In the genomic region with DNA sequence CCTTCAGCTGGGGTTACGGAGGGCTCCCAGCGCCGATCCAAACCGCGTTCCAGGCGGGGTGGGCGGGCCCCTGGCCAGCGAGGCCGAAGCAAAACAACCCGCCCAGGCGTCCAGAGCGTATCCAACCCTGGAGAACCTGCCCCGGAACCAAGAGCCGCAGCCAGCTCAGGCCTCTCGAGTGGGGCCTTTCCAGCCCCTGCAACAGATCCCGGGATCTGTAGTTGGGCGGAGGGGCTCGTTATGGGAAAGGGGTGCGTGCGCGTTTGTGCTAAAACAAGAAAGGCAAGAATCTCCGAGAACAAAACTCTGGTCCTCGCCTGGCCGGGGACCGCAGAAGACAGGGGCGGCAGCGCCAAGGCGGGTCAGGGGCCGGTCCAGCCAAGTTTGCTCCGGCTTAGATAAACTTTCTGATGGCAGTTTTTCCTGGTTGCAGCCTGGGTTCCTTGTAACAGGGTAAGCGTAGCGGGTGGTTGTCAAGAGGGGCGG, we compare ENCODE assay signal across 8 cellular contexts. TPM values are rescaled to one million over a fixed set of nuclear protein-coding genes. Genes with fewer than 3 reads are reported as not detected.
DNase-seq lines count a peak whose midpoint lies in the region; ATAC-seq and TF ChIP-seq lines count a peak whose summit lies in the region.

No MANE protein-coding gene starts in this region.

- H3K27me3 ChIP-seq in CD4-positive, alpha-beta T cell (ENCODE audit: control insufficient read depth, insufficient read depth, low read length), result peaks cover 29% of the 10 kb centered on the region
- H3K27me3 ChIP-seq in iPS-18a (ENCODE audit: control insufficient read depth, insufficient read depth, low read length) (peaks cover 35% of the 10 kb centered on the region), Karpas-422 (ENCODE audit: low read length) (no peaks in the 10 kb centered on the region)

- intact Hi-C loops in CD4-positive, alpha-beta T cell (cut with DNase I, micrococcal nuclease), result no loop called here
- intact Hi-C loops in sciatic nerve (cut with DNase I), result no loop called here

- POLR2A ChIA-PET in CD4-positive, alpha-beta T cell (lab: Charles Lee), result no interaction called here

- H3K9me3 Mint-ChIP-seq in CD4-positive, alpha-beta T cell, result no peaks in the 10 kb centered on the region
- no peaks in the 10 kb centered on the region for H3K9me3 Mint-ChIP-seq in brain

- peak overlapping the region; percentile 60 for H3K4me3 ChIP-seq in LNCaP clone FGC (ENCODE audit: low read depth, low read length)
- H3K4me3 ChIP-seq in iPS-18a (ENCODE audit: low read length), result peak overlapping the region; percentile 80
- H3K4me3 ChIP-seq in Karpas-422 (ENCODE audit: low read length), result no peak overlapping the region

- H3K36me3 ChIP-seq in iPS-18a (ENCODE audit: control insufficient read depth, low read depth, low read length), result no peaks in the 10 kb centered on the region
- H3K36me3 ChIP-seq in Karpas-422 (ENCODE audit: insufficient read depth, low read length), result no peaks in the 10 kb centered on the region

- CTCF ChIA-PET in CD4-positive, alpha-beta T cell (lab: Charles Lee), result no interaction called here

- H3K79me2 ChIP-seq in Karpas-422 (ENCODE audit: low read length), result no peaks in the 10 kb centered on the region

- ATAC-seq in CD4-positive, alpha-beta T cell (ENCODE audit: poor library complexity), result no peak
- peak; percentile 92 for ATAC-seq in sciatic nerve
- no peak for ATAC-seq in GM18870 (IDR thresholded peaks at IDR 0.05; ENCODE audit: unreplicated experiment)
- no peak for ATAC-seq in HG02678 (IDR thresholded peaks at IDR 0.05; ENCODE audit: unreplicated experiment)

- H3K4me3 Mint-ChIP-seq in CD4-positive, alpha-beta T cell, result peak overlapping the region; percentile 25
- H3K4me3 Mint-ChIP-seq in brain, result peak overlapping the region; percentile 90 to 94 (median 91)

- TF ChIP-seq CTCF in CD4-positive, alpha-beta T cell (IDR thresholded peaks at IDR 0.05), result no peak
- TF ChIP-seq CTCF in LNCaP clone FGC (IDR thresholded peaks at IDR 0.05; ENCODE audit: control insufficient read depth, extremely low read depth, insufficient read depth) (no peak), brain (conservative IDR thresholded peaks at IDR 0.05) (no peak)

- H3K4me1 ChIP-seq in iPS-18a (ENCODE audit: control insufficient read depth, low read depth, low read length) (peaks cover 5% of the 10 kb centered on the region), Karpas-422 (ENCODE audit: low read length) (peaks cover 39% of the 10 kb centered on the region)

- H2AFZ ChIP-seq in Karpas-422 (ENCODE audit: low read length), result no peak overlapping the region

- H3K27ac Mint-ChIP-seq in CD4-positive, alpha-beta T cell, result no peak overlapping the region
- peak overlapping the region; percentile 92 to 99 (median 97) for H3K27ac Mint-ChIP-seq in brain

- DNase-seq in CD4-positive, alpha-beta T cell, result no peak
- DNase-seq in LNCaP clone FGC (ENCODE audit: low read depth) (no peak), sciatic nerve (ENCODE audit: low spot score) (peak; percentile 90), Karpas-422 (no peak)

- no peak overlapping the region for H3K27ac ChIP-seq in CD4-positive, alpha-beta T cell (ENCODE audit: low read depth, low read length)
- H3K27ac ChIP-seq in iPS-18a (ENCODE audit: low read length), result no peak overlapping the region
- H3K27ac ChIP-seq in Karpas-422 (ENCODE audit: low read length), result no peak overlapping the region

- H3K9ac ChIP-seq in iPS-18a (ENCODE audit: low read length), result peak overlapping the region; percentile 39
- H3K9ac ChIP-seq in Karpas-422 (ENCODE audit: low read length), result no peak overlapping the region

- H3K9me3 ChIP-seq in CD4-positive, alpha-beta T cell (ENCODE audit: control insufficient read depth, low read length), result no peaks in the 10 kb centered on the region
- H3K9me3 ChIP-seq in iPS-18a (ENCODE audit: control insufficient read depth, low read depth, low read length), result no peaks in the 10 kb centered on the region
- H3K9me3 ChIP-seq in Karpas-422 (ENCODE audit: low read length), result no peaks in the 10 kb centered on the region

- no peaks in the 10 kb centered on the region for H4K20me1 ChIP-seq in Karpas-422 (ENCODE audit: insufficient read depth, low read depth, low read length)

- H3K4me1 Mint-ChIP-seq in CD4-positive, alpha-beta T cell (ENCODE audit: low read depth), result no peaks in the 10 kb centered on the region
- peaks cover 51% of the 10 kb centered on the region for H3K4me1 Mint-ChIP-seq in brain

- no peaks in the 10 kb centered on the region for H3K9me2 ChIP-seq in Karpas-422 (replicated peaks; ENCODE audit: insufficient read depth, low read length)

- H3K36me3 Mint-ChIP-seq in CD4-positive, alpha-beta T cell (ENCODE audit: low read depth), result no peaks in the 10 kb centered on the region
- H3K36me3 Mint-ChIP-seq in brain, result peaks cover 5% of the 10 kb centered on the region

- H3K4me2 ChIP-seq in Karpas-422 (ENCODE audit: low read depth, low read length, poor library complexity, severe bottlenecking), result no peak overlapping the region

- H3K27me3 Mint-ChIP-seq in CD4-positive, alpha-beta T cell, result peaks cover 38% of the 10 kb centered on the region
- H3K27me3 Mint-ChIP-seq in brain, result no peaks in the 10 kb centered on the region

RNA-seq across cellular contexts. Expression of a gene that starts 0.5 kb away (rescaled TPM):
- under 1 TPM; 0.17 to 0.33 TPM for total RNA-seq in CD4-positive, alpha-beta T cell
- 13.4 TPM for polyA plus RNA-seq in brain (ENCODE audit: insufficient read depth, low read depth, low replicate concordance)
- total RNA-seq in sciatic nerve, result 94.9 TPM
- total RNA-seq in Karpas-422 (2014; rRNA removed; shearing (Covaris generic); ENCODE audit: low replicate concordance), result 1.7 and 3.3 TPM in 2 replicates

Comparison
In these comparisons a context has a peak if more than half of its experiments do, and no peak if none do; other contexts are left out.
1. RNA of a gene that starts 0.5 kb away (total RNA-seq): 94.9 TPM in sciatic nerve (single experiment); 1.7 to 3.3 TPM in Karpas-422 and 0.17 to 0.33 TPM in CD4-positive, alpha-beta T cell; every median in the first group is over 10 times any median in the second.